ENCODE assay signal across 13 cellular contexts in genomic region chr16:83928341-83929055, GRCh38. TPM values are rescaled to one million over a fixed set of nuclear protein-coding genes. Genes with fewer than 3 reads are reported as not detected.
DNase-seq lines count a peak whose midpoint lies in the region; ATAC-seq and TF ChIP-seq lines count a peak whose summit lies in the region.
"Had no signal": no experiment of that assay in that cellular context is flagged by ENCODE, and none has a peak within 500 bp of the region (broad histone marks: within the 10 kb centered on the region; RNA-seq: fewer than 3 reads in every experiment).

No MANE protein-coding gene starts in this region.

- H3K9me3 ChIP-seq in CD4-positive, alpha-beta T cell (ENCODE audit: control insufficient read depth, low read length) = no peaks in the 10 kb centered on the region
- H3K9me3 ChIP-seq: ascending aorta, pancreas, transverse colon had no signal

- in situ Hi-C loops in astrocyte of the spinal cord (cut with HindIII; ENCODE audit: low sequenced_read_pairs) = no loop called here

- DNase-seq in A172 (ENCODE audit: low spot score) (peak; percentile 61), HCEC 1CT (peak; percentile 38), astrocyte of the spinal cord (ENCODE audit: low read depth, low spot score) (peak; percentile 47), iris pigment epithelial cell (ENCODE audit: low read depth) (peak; percentile 98), RKO (ENCODE audit: low spot score) (no peak)
- no peak for DNase-seq in CD4-positive, alpha-beta T cell
- DNase-seq in activated CD8-positive, alpha-beta memory T cell treated with anti-CD3 and anti-CD28 coated beads for 24 hours = no peak
- DNase-seq: activated CD4-positive, alpha-beta T cell treated with anti-CD3 and anti-CD28 coated beads for 36 hours; midbrain; transverse colon had no signal

- H3K27ac ChIP-seq in CD4-positive, alpha-beta T cell (ENCODE audit: low read depth, low read length) = no peak overlapping the region
- H3K27ac ChIP-seq: ascending aorta, pancreas, transverse colon had no signal

- H3K4me3 Mint-ChIP-seq in CD4-positive, alpha-beta T cell = no peak overlapping the region
- H3K4me3 Mint-ChIP-seq: activated CD4-positive, alpha-beta T cell treated with anti-CD3 and anti-CD28 coated beads for 36 hours had no signal

- intact Hi-C loops in CD4-positive, alpha-beta T cell (cut with DNase I, micrococcal nuclease) = loop anchor here in 1 of 2 experiments (10.0 kb wide), 1 partner anchor 246 kb away; no protein-coding TSS in a partner anchor

- peaks cover 3% of the 10 kb centered on the region for H3K4me1 Mint-ChIP-seq in CD4-positive, alpha-beta T cell (ENCODE audit: low read depth)
- H3K4me1 Mint-ChIP-seq: activated CD4-positive, alpha-beta T cell treated with anti-CD3 and anti-CD28 coated beads for 36 hours had no signal

- no peak overlapping the region for H3K27ac Mint-ChIP-seq in CD4-positive, alpha-beta T cell
- H3K27ac Mint-ChIP-seq: activated CD4-positive, alpha-beta T cell treated with anti-CD3 and anti-CD28 coated beads for 36 hours had no signal

- no peak for ATAC-seq in HG03565 (IDR thresholded peaks at IDR 0.05; ENCODE audit: unreplicated experiment)
- ATAC-seq in CD4-positive, alpha-beta T cell (ENCODE audit: poor library complexity) = no peak
- ATAC-seq: activated CD4-positive, alpha-beta T cell treated with anti-CD3 and anti-CD28 coated beads for 36 hours; pancreas had no signal

- no peaks in the 10 kb centered on the region for H3K27me3 ChIP-seq in CD4-positive, alpha-beta T cell (ENCODE audit: control insufficient read depth, insufficient read depth, low read length)
- H3K27me3 ChIP-seq: ascending aorta, pancreas, transverse colon had no signal

- CTCF ChIA-PET in CD4-positive, alpha-beta T cell (lab: Charles Lee) = no interaction called here

- H3K9me3 Mint-ChIP-seq in CD4-positive, alpha-beta T cell = no peaks in the 10 kb centered on the region

- H3K4me3 ChIP-seq in astrocyte of the spinal cord (ENCODE audit: low read depth, low read length) = no peak overlapping the region
- H3K4me3 ChIP-seq: ascending aorta, pancreas, transverse colon had no signal

- POLR2A ChIA-PET in CD4-positive, alpha-beta T cell (lab: Charles Lee) = no interaction called here

- H3K36me3 Mint-ChIP-seq in CD4-positive, alpha-beta T cell (ENCODE audit: low read depth) = no peaks in the 10 kb centered on the region

- TF ChIP-seq CTCF in astrocyte of the spinal cord (IDR thresholded peaks at IDR 0.05; ENCODE audit: low read depth, low read length) = no peak
- TF ChIP-seq CTCF in CD4-positive, alpha-beta T cell (IDR thresholded peaks at IDR 0.05) = no peak

- H3K27me3 Mint-ChIP-seq in CD4-positive, alpha-beta T cell = no peaks in the 10 kb centered on the region
- H3K27me3 Mint-ChIP-seq: activated CD4-positive, alpha-beta T cell treated with anti-CD3 and anti-CD28 coated beads for 36 hours had no signal

RNA-seq across cellular contexts. Expression of gene OSGIN1, which starts 24.5 kb away (rescaled TPM):
- 6.2 and 10.6 TPM in 2 replicates for total RNA-seq in A172 (2014; rRNA removed; shearing (Covaris generic))
- total RNA-seq in CD4-positive, alpha-beta T cell = 1 to 10 TPM; 2.1 to 2.6 TPM

RNA-seq across cellular contexts. Expression of gene MLYCD, which starts 29.6 kb away (rescaled TPM):
- total RNA-seq in A172 (2014; rRNA removed; shearing (Covaris generic)) = 3.1 and 4.1 TPM in 2 replicates
- total RNA-seq in CD4-positive, alpha-beta T cell = 1 to 10 TPM; 4.7 to 5.3 TPM

RNA-seq across cellular contexts. Expression of gene NECAB2, which starts 39.5 kb away (rescaled TPM):
- total RNA-seq in A172 (2014; rRNA removed; shearing (Covaris generic)) = 2.2 and 8.5 TPM in 2 replicates
- total RNA-seq in CD4-positive, alpha-beta T cell = not detected
- total RNA-seq: activated CD4-positive, alpha-beta T cell treated with anti-CD3 and anti-CD28 coated beads for 36 hours; ascending aorta had no signal

Comparison
In these comparisons a context has a peak if more than half of its experiments do, and no peak if none do; other contexts are left out.
1. DNase-seq: peak in A172 (single experiment), HCEC 1CT (single experiment), astrocyte of the spinal cord (single experiment) and iris pigment epithelial cell (single experiment); none in RKO (single experiment), CD4-positive, alpha-beta T cell (0 of 10) and activated CD8-positive, alpha-beta memory T cell treated with anti-CD3 and anti-CD28 coated beads for 24 hours (single experiment).